ENCODE assay signal across 14 cellular contexts in genomic region chr15:72740202-72740601, GRCh38. TPM values are rescaled to one million over a fixed set of nuclear protein-coding genes. Genes with fewer than 3 reads are reported as not detected.
A peak's percentile ranks its signal among the peaks of the same experiment; 100 is the strongest.
DNase-seq lines count a peak whose midpoint lies in the region; ATAC-seq lines count a peak whose summit lies in the region.
"Had no signal": no experiment of that assay in that cellular context is flagged by ENCODE, and none has a peak within 500 bp of the region (broad histone marks: within the 10 kb centered on the region; RNA-seq: fewer than 3 reads in every experiment).

No MANE protein-coding gene starts in this region.

- peak; percentile 84 for ATAC-seq in GM19043 (IDR thresholded peaks at IDR 0.05; ENCODE audit: low read depth, unreplicated experiment)
- peak; percentile 85 for ATAC-seq in HG03066 (IDR thresholded peaks at IDR 0.05; ENCODE audit: low read depth, unreplicated experiment)
- no peak for ATAC-seq in right cardiac atrium
- no peak for ATAC-seq in HG02973 (IDR thresholded peaks at IDR 0.05; ENCODE audit: unreplicated experiment)

- DNase-seq in CD4-positive, alpha-beta memory T cell = peak in 4 of 5 donors; percentile 9 to 46 (median 42)
- no peak for DNase-seq in activated CD4-positive, alpha-beta memory T cell treated with anti-CD3 and anti-CD28 coated beads, Interleukin-2, amount 10 ng/mL, durations not matched to agents 7 days and 5 days
- DNase-seq in right cardiac atrium (no peak), HuH-7 (ENCODE audit: low spot score) (no peak)
- DNase-seq in activated effector memory CD4-positive, alpha-beta T cell treated with anti-CD3 and anti-CD28 coated beads, Interleukin-2, amount 50 U/mL, for 16 hours = no peak
- DNase-seq: activated CD8-positive, alpha-beta memory T cell treated with anti-CD3 and anti-CD28 coated beads, Interleukin-2, amount 50 U/mL, for 48 hours; COR-L47; GM23248; SHP77; stimulated activated naive CD4-positive, alpha-beta T cell treated with Interleukin-2 at 50 U/mL for 16 hours had no signal

- H3K4me3 ChIP-seq in CD4-positive, alpha-beta memory T cell (ENCODE audit: low read length in 2 of 2) = peak overlapping the region in 1 of 2 donors; percentile 20
- H3K4me3 ChIP-seq in right cardiac atrium (ENCODE audit: low read length) = no peak overlapping the region
- H3K4me3 ChIP-seq: GM23248 had no signal

- 37% methylated on average over 1 of the region's 1 CpG for WGBS in right cardiac atrium

- H3K36me3 Mint-ChIP-seq in CD4-positive, alpha-beta memory T cell = peaks cover 28 to 33% of the 10 kb centered on the region in 2 donors
- peaks cover 60% of the 10 kb centered on the region for H3K36me3 Mint-ChIP-seq in activated CD4-positive, alpha-beta memory T cell treated with anti-CD3 and anti-CD28 coated beads, Interleukin-2, amount 10 ng/mL, durations not matched to agents 7 days and 5 days (ENCODE audit: low read depth)

- H3K27me3 ChIP-seq in CD4-positive, alpha-beta memory T cell (ENCODE audit: insufficient read depth, low read length) = no peaks in the 10 kb centered on the region
- H3K27me3 ChIP-seq in right cardiac atrium (ENCODE audit: control insufficient read depth, insufficient read depth) = no peaks in the 10 kb centered on the region

- H3K27ac ChIP-seq in CD4-positive, alpha-beta memory T cell (ENCODE audit: low read depth, low read length) = peak overlapping the region; percentile 39
- no peak overlapping the region for H3K27ac ChIP-seq in right cardiac atrium (ENCODE audit: low read length)
- H3K27ac ChIP-seq: GM23248 had no signal

- H3K9me3 Mint-ChIP-seq in CD4-positive, alpha-beta memory T cell = no peaks in the 10 kb centered on the region
- H3K9me3 Mint-ChIP-seq in activated CD4-positive, alpha-beta memory T cell treated with anti-CD3 and anti-CD28 coated beads, Interleukin-2, amount 10 ng/mL, durations not matched to agents 7 days and 5 days = peaks cover 3% of the 10 kb centered on the region

- peak overlapping the region; percentile 41 to 89 (median 84) for H3K27ac Mint-ChIP-seq in CD4-positive, alpha-beta memory T cell
- peak overlapping the region; percentile 83 for H3K27ac Mint-ChIP-seq in activated CD4-positive, alpha-beta memory T cell treated with anti-CD3 and anti-CD28 coated beads, Interleukin-2, amount 10 ng/mL, durations not matched to agents 7 days and 5 days

- H3K27me3 Mint-ChIP-seq in CD4-positive, alpha-beta memory T cell = no peaks in the 10 kb centered on the region
- H3K27me3 Mint-ChIP-seq in activated CD4-positive, alpha-beta memory T cell treated with anti-CD3 and anti-CD28 coated beads, Interleukin-2, amount 10 ng/mL, durations not matched to agents 7 days and 5 days = no peaks in the 10 kb centered on the region

- H3K9me3 ChIP-seq in CD4-positive, alpha-beta memory T cell (ENCODE audit: control insufficient read depth in 1 of 2, low read length in 2 of 2) = no peaks in the 10 kb centered on the region
- H3K9me3 ChIP-seq in right cardiac atrium (ENCODE audit: control insufficient read depth, low read length) = no peaks in the 10 kb centered on the region

- H3K36me3 ChIP-seq in CD4-positive, alpha-beta memory T cell (ENCODE audit: insufficient read depth, low read length) = peaks cover 13% of the 10 kb centered on the region

- H3K4me1 ChIP-seq in CD4-positive, alpha-beta memory T cell (ENCODE audit: insufficient read depth, low read length) = peaks cover 29% of the 10 kb centered on the region
- H3K4me1 ChIP-seq in right cardiac atrium (ENCODE audit: control insufficient read depth, insufficient read depth, low read length) = no peaks in the 10 kb centered on the region

- intact Hi-C loops in CD4-positive, alpha-beta memory T cell (cut with micrococcal nuclease) = loop anchor here (1.0 kb wide), 1 partner anchor 43 kb away; the partner anchor contains the start of gene ADPGK
- intact Hi-C loops in right cardiac atrium (cut with DNase I) = no loop called here

- POLR2A ChIA-PET in CD4-positive, alpha-beta memory T cell (lab: Charles Lee; ENCODE audit: partially characterized antibody) = interaction anchor here (1.0 to 1.6 kb wide), 5 partner anchors 10 to 54 kb away, joined by 3 to 5 read pairs (median 3); partner anchors contain the start of genes BBS4 and HIGD2B
- POLR2A ChIA-PET in activated CD4-positive, alpha-beta memory T cell treated with anti-CD3 and anti-CD28 coated beads, Interleukin-2, amount 10 ng/mL, durations not matched to agents 7 days and 5 days (lab: Charles Lee) = interaction anchor here (0.6 to 4.2 kb wide), 8 partner anchors 11 to 364 kb away, joined by 3 to 23 read pairs (median 6); partner anchors contain the start of genes ADPGK, ARIH1, BBS4 and HEXA

- peaks cover 28 to 37% (median 32%) of the 10 kb centered on the region in 4 donors for H3K4me1 Mint-ChIP-seq in CD4-positive, alpha-beta memory T cell
- peaks cover 46% of the 10 kb centered on the region for H3K4me1 Mint-ChIP-seq in activated CD4-positive, alpha-beta memory T cell treated with anti-CD3 and anti-CD28 coated beads, Interleukin-2, amount 10 ng/mL, durations not matched to agents 7 days and 5 days

- CTCF ChIA-PET in CD4-positive, alpha-beta memory T cell (lab: Charles Lee; ENCODE audit: partially characterized antibody) = interaction anchor here (1.4 to 2.7 kb wide), 2 partner anchors 17 to 513 kb away, joined by 3 to 25 read pairs; no protein-coding TSS in a partner anchor
- CTCF ChIA-PET in activated CD4-positive, alpha-beta memory T cell treated with anti-CD3 and anti-CD28 coated beads, Interleukin-2, amount 10 ng/mL, durations not matched to agents 7 days and 5 days (lab: Charles Lee) = interaction anchor here (0.7 to 2.7 kb wide), 4 partner anchors 12 to 43 kb away, joined by 3 to 10 read pairs (median 3); partner anchors contain the start of gene ADPGK

- peak overlapping the region; percentile 32 to 83 (median 70) for H3K4me3 Mint-ChIP-seq in CD4-positive, alpha-beta memory T cell
- H3K4me3 Mint-ChIP-seq in activated CD4-positive, alpha-beta memory T cell treated with anti-CD3 and anti-CD28 coated beads, Interleukin-2, amount 10 ng/mL, durations not matched to agents 7 days and 5 days = peak overlapping the region; percentile 46

RNA-seq across cellular contexts. Expression of gene ADPGK, which starts 43.4 kb away (rescaled TPM):
- 100 to 1,000 TPM in 1 of 2 experiments, 10 to 100 TPM in 1; 98.1 to 104 TPM for total RNA-seq in CD4-positive, alpha-beta memory T cell
- polyA plus RNA-seq in CD4-positive, alpha-beta memory T cell = 10 to 100 TPM; 66.7 to 96.1 TPM
- total RNA-seq in activated CD4-positive, alpha-beta memory T cell treated with anti-CD3 and anti-CD28 coated beads, Interleukin-2, amount 10 ng/mL, durations not matched to agents 7 days and 5 days = 10 to 100 TPM; 83.6 to 84.7 TPM
- 10 to 100 TPM; 17.6 to 21.7 (median 18.1) TPM for total RNA-seq in right cardiac atrium
- polyA plus RNA-seq in right cardiac atrium = 12.6 TPM

RNA-seq across cellular contexts. Expression of gene BBS4, which starts 54.2 kb away (rescaled TPM):
- total RNA-seq in CD4-positive, alpha-beta memory T cell = 10 to 100 TPM; 19.1 to 22.2 TPM
- 10 to 100 TPM in 1 of 2 donors, 1 to 10 TPM in 1; 7.7 to 13.8 TPM for polyA plus RNA-seq in CD4-positive, alpha-beta memory T cell
- 10 to 100 TPM; 14.5 to 16.2 TPM for total RNA-seq in activated CD4-positive, alpha-beta memory T cell treated with anti-CD3 and anti-CD28 coated beads, Interleukin-2, amount 10 ng/mL, durations not matched to agents 7 days and 5 days
- 10 to 100 TPM in 1 of 4 donors, 1 to 10 TPM in 3; 8.9 to 13.8 (median 9.8) TPM for total RNA-seq in right cardiac atrium
- polyA plus RNA-seq in right cardiac atrium = 7.0 TPM

RNA-seq across cellular contexts. Expression of gene HIGD2B, which starts 54.2 kb away (rescaled TPM):
- under 1 TPM; 0.39 to 0.41 TPM for total RNA-seq in CD4-positive, alpha-beta memory T cell
- not detected for polyA plus RNA-seq in CD4-positive, alpha-beta memory T cell
- under 1 TPM in 1 of 2 experiments, not detected in 1; 0.20 TPM for total RNA-seq in activated CD4-positive, alpha-beta memory T cell treated with anti-CD3 and anti-CD28 coated beads, Interleukin-2, amount 10 ng/mL, durations not matched to agents 7 days and 5 days
- total RNA-seq in right cardiac atrium = not detected
- not detected for polyA plus RNA-seq in right cardiac atrium
- total RNA-seq: GM23248, MCF 10A had no signal
- polyA plus RNA-seq: GM23248 had no signal

Comparison
In these comparisons a context has a peak if more than half of its experiments do, and no peak if none do; other contexts are left out.
1. DNase-seq: peak in CD4-positive, alpha-beta memory T cell (4 of 5); none in activated CD4-positive, alpha-beta memory T cell treated with anti-CD3 and anti-CD28 coated beads, Interleukin-2, amount 10 ng/mL, durations not matched to agents 7 days and 5 days (single experiment), right cardiac atrium (0 of 3), HuH-7 (single experiment) and activated effector memory CD4-positive, alpha-beta T cell treated with anti-CD3 and anti-CD28 coated beads, Interleukin-2, amount 50 U/mL, for 16 hours (single experiment).
2. ATAC-seq: peak in GM19043 (single experiment) and HG03066 (single experiment); none in right cardiac atrium (0 of 2) and HG02973 (single experiment).